25 cellular contexts compared by ENCODE assay signal in genomic region chr6:122438975-122439374, GRCh38.
"Had no signal": no experiment of that assay in that cellular context is flagged by ENCODE, and none has a peak within 500 bp of the region (broad histone marks: within the 10 kb centered on the region; RNA-seq: fewer than 3 reads in every experiment).

No MANE protein-coding gene starts in this region.

- H3K27me3 Mint-ChIP-seq: activated CD4-positive, alpha-beta T cell treated with anti-CD3 and anti-CD28 coated beads, Interleukin-2, amount 10 ng/mL, durations not matched to agents 7 days and 5 days; activated naive CD8-positive, alpha-beta T cell; stimulated activated naive CD8-positive, alpha-beta T cell treated with anti-CD3 and anti-CD28 coated beads, Interleukin-15, Interleukin-2, amounts not matched to agents 100 ng/mL and 50 ng/mL, for 24 hours had no signal

- H3K9me3 ChIP-seq: esophagus muscularis mucosa, pancreas, psoas muscle, right atrium auricular region, tibial artery had no signal

- DNase-seq: activated CD4-positive, alpha-beta T cell treated with anti-CD3 and anti-CD28 coated beads, Interleukin-2, amount 10 ng/mL, durations not matched to agents 7 days and 5 days; activated CD4-positive, CD25-positive, alpha-beta regulatory T cell treated with anti-CD3 and anti-CD28 coated beads, Interleukin-2, amount 50 U/mL, for 72 hours; activated gamma-delta T cell treated with Interleukin-2 at 50 U/mL for 16 hours; activated T-cell treated with anti-CD3 and anti-CD28 coated beads, Interleukin-2, amount 50 U/mL, for 1 hour; amygdala; cerebellar nuclear complex; glutamatergic neuron; immature natural killer cell; kidney glomerular epithelial cell; left lung; pancreas; psoas muscle; stimulated activated CD4-positive, alpha-beta T cell treated with anti-CD3 and anti-CD28 coated beads, Interleukin-1b, Interleukin-23, amount 100 ng/mL, for 48 hours; substantia nigra; tibial artery; WERI-Rb-1 had no signal

- H3K9me3 Mint-ChIP-seq: immature natural killer cell had no signal

- H2AFZ ChIP-seq: hepatocyte had no signal

- H3K27ac Mint-ChIP-seq: activated CD4-positive, alpha-beta T cell treated with anti-CD3 and anti-CD28 coated beads, Interleukin-2, amount 10 ng/mL, durations not matched to agents 7 days and 5 days; activated naive CD8-positive, alpha-beta T cell; mesothelial cell of epicardium; nephron; stimulated activated naive CD8-positive, alpha-beta T cell treated with anti-CD3 and anti-CD28 coated beads, Interleukin-15, Interleukin-2, amounts not matched to agents 100 ng/mL and 50 ng/mL, for 24 hours had no signal

- H3K4me2 ChIP-seq: hepatocyte had no signal

- H3K79me2 ChIP-seq: hepatocyte had no signal

- ATAC-seq: left lung had no signal

- H3K4me3 ChIP-seq: coronary artery, esophagus muscularis mucosa, hepatocyte, left lung, lung, pancreas, psoas muscle, right atrium auricular region, tibial artery had no signal

- H3K27me3 ChIP-seq: esophagus muscularis mucosa, hepatocyte, left lung, pancreas, right atrium auricular region, tibial artery had no signal

- H3K27ac ChIP-seq: coronary artery, esophagus muscularis mucosa, hepatocyte, left lung, pancreas, psoas muscle, right atrium auricular region, tibial artery, WERI-Rb-1 had no signal

- H3K4me1 Mint-ChIP-seq: activated CD4-positive, alpha-beta T cell treated with anti-CD3 and anti-CD28 coated beads, Interleukin-2, amount 10 ng/mL, durations not matched to agents 7 days and 5 days; mesothelial cell of epicardium; nephron had no signal

- H3K4me3 Mint-ChIP-seq: activated CD4-positive, alpha-beta T cell treated with anti-CD3 and anti-CD28 coated beads, Interleukin-2, amount 10 ng/mL, durations not matched to agents 7 days and 5 days; activated naive CD8-positive, alpha-beta T cell; immature natural killer cell; mesothelial cell of epicardium; nephron; stimulated activated naive CD8-positive, alpha-beta T cell treated with anti-CD3 and anti-CD28 coated beads, Interleukin-15, Interleukin-2, amounts not matched to agents 100 ng/mL and 50 ng/mL, for 24 hours had no signal
